Comparison of ENCODE assay signal across 15 cellular contexts in the genomic region with DNA sequence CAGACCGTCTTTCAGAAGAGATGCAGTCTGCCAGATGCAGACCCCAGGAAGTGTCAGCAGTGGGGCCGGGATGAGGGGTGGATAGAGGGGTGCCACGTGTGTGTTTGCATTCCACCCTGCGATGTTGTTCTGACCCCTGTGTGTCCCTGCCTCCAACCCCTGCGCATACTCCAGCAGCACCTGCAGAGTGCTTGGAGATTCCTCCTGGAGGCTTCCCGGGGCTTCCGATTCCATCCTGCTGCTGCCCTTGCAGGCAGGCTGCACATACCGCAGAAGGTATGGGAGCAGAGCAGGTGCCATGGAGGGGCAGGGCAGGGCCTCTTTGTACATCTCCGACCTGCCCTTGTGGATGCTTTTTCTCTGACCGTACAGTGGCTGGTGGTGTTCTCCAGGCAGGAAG.
DNase-seq lines count a peak whose midpoint lies in the region; ATAC-seq and TF ChIP-seq lines count a peak whose summit lies in the region.
"Had no signal": no experiment of that assay in that cellular context is flagged by ENCODE, and none has a peak within 500 bp of the region (broad histone marks: within the 10 kb centered on the region; RNA-seq: fewer than 3 reads in every experiment).

No MANE protein-coding gene starts in this region.

- no peak overlapping the region for H3K9ac ChIP-seq in mesenchymal stem cell (ENCODE audit: low read length)

- no peaks in the 10 kb centered on the region for H3K36me3 Mint-ChIP-seq in GM23338 (ENCODE audit: low read depth)
- peaks cover 4% of the 10 kb centered on the region for H3K36me3 Mint-ChIP-seq in chondrocyte (ENCODE audit: low read depth)

- ATAC-seq in GM23338 = peak; percentile 63
- ATAC-seq: K562 had no signal

- no peak overlapping the region for H2BK15ac ChIP-seq in mesenchymal stem cell (ENCODE audit: low read depth, poor library complexity, severe bottlenecking)

- no peaks in the 10 kb centered on the region for H3K79me2 ChIP-seq in GM23338 (replicated peaks; ENCODE audit: insufficient read depth)

- no peaks in the 10 kb centered on the region for H3K9me2 ChIP-seq in GM23338 (ENCODE audit: insufficient read depth)

- no peak overlapping the region for H3K18ac ChIP-seq in mesenchymal stem cell (ENCODE audit: low read depth in 1 of 2, low read length in 2 of 2)

- peaks cover 24% of the 10 kb centered on the region for H3K79me1 ChIP-seq in mesenchymal stem cell (replicated peaks; ENCODE audit: low read length, poor library complexity, severe bottlenecking)

- H3K4me3 Mint-ChIP-seq in GM23338 = no peak overlapping the region
- H3K4me3 Mint-ChIP-seq in chondrocyte (ENCODE audit: unreplicated experiment) = no peak overlapping the region
- H3K4me3 Mint-ChIP-seq: B cell; CD4-positive, alpha-beta T cell; H9 had no signal

- H3K23ac ChIP-seq in mesenchymal stem cell (ENCODE audit: low read length in 2 of 2) = no peak overlapping the region

- H3K4me2 ChIP-seq in GM23338 (no peak overlapping the region), mesenchymal stem cell (ENCODE audit: low read length, poor library complexity, severe bottlenecking) (no peak overlapping the region)

- no peaks in the 10 kb centered on the region for H3K9me3 ChIP-seq in mesenchymal stem cell (ENCODE audit: control insufficient read depth, low read length)
- H3K9me3 ChIP-seq in esophagus muscularis mucosa = no peaks in the 10 kb centered on the region
- H3K9me3 ChIP-seq: Caco-2 had no signal

- no peak overlapping the region for H2BK12ac ChIP-seq in mesenchymal stem cell (ENCODE audit: low read length in 2 of 2)

- DNase-seq in GM23338 (ENCODE audit: low spot score) = no peak
- DNase-seq in NCI-H345 (lab: John Stamatoyannopoulos, UW) = peak; percentile 18
- DNase-seq in chondrocyte (ENCODE audit: low spot score) = no peak
- no peak for DNase-seq in mesenchymal stem cell
- DNase-seq in esophagus muscularis mucosa (ENCODE audit: extremely low spot score) = no peak
- DNase-seq in HuH-7 (ENCODE audit: low spot score) = no peak
- no peak for DNase-seq in SW480 (ENCODE audit: low spot score)
- no peak for DNase-seq in T1000 (lab: John Stamatoyannopoulos, UW)
- DNase-seq: C1 segment of cervical spinal cord; Caco-2; CD4-positive, alpha-beta T cell; GOT3; H9 had no signal

- H3K9me3 Mint-ChIP-seq in GM23338 (no peaks in the 10 kb centered on the region; the same call in 2 of the 3 replicates), chondrocyte (ENCODE audit: low read depth) (no peaks in the 10 kb centered on the region)
- H3K9me3 Mint-ChIP-seq: CD4-positive, alpha-beta T cell; H9 had no signal

- H2AFZ ChIP-seq in GM23338 = no peak overlapping the region
- H2AFZ ChIP-seq in mesenchymal stem cell (ENCODE audit: low read depth, low read length) = no peak overlapping the region

- intact Hi-C loops in esophagus muscularis mucosa (cut with DNase I) = no loop called here

- H4K91ac ChIP-seq in mesenchymal stem cell (ENCODE audit: low read length) = peak overlapping the region; percentile 66

- no peak overlapping the region for H2AK5ac ChIP-seq in mesenchymal stem cell (ENCODE audit: low read length, severe bottlenecking)

- no peak overlapping the region for H3K27ac Mint-ChIP-seq in GM23338
- H3K27ac Mint-ChIP-seq in chondrocyte (ENCODE audit: unreplicated experiment) = peak overlapping the region; percentile 58
- H3K27ac Mint-ChIP-seq: B cell; CD4-positive, alpha-beta T cell had no signal

- H3K4me3 ChIP-seq in GM23338 (no peak overlapping the region), mesenchymal stem cell (ENCODE audit: insufficient read depth in 1 of 2, low read depth in 1 of 2, low read length in 2 of 2) (no peak overlapping the region), esophagus muscularis mucosa (no peak overlapping the region)
- H3K4me3 ChIP-seq: K562 had no signal

- H3K4me1 ChIP-seq in GM23338 (ENCODE audit: insufficient read depth) = no peaks in the 10 kb centered on the region; the same call in 1 of the 2 replicates
- H3K4me1 ChIP-seq in mesenchymal stem cell (ENCODE audit: control insufficient read depth, insufficient read depth, low read depth, low read length) = peaks cover 20% of the 10 kb centered on the region
- H3K4me1 ChIP-seq in esophagus muscularis mucosa = no peaks in the 10 kb centered on the region
- H3K4me1 ChIP-seq: Caco-2 had no signal

- H3K4me1 Mint-ChIP-seq in GM23338 (peaks cover 11% of the 10 kb centered on the region), chondrocyte (ENCODE audit: low read depth) (no peaks in the 10 kb centered on the region)
- H3K4me1 Mint-ChIP-seq: B cell had no signal

- H3K27me3 ChIP-seq in GM23338 (ENCODE audit: insufficient read depth) (no peaks in the 10 kb centered on the region), mesenchymal stem cell (ENCODE audit: control insufficient read depth in 1 of 2, insufficient read depth in 1 of 2, low read length in 2 of 2) (no peaks in the 10 kb centered on the region), esophagus muscularis mucosa (no peaks in the 10 kb centered on the region)

- no peak for TF ChIP-seq EP300 in esophagus muscularis mucosa (IDR thresholded peaks at IDR 0.05)

- H3K14ac ChIP-seq in mesenchymal stem cell (ENCODE audit: low read length in 2 of 2) = no peak overlapping the region

- TF ChIP-seq POLR2A in esophagus muscularis mucosa (IDR thresholded peaks at IDR 0.05; ENCODE audit: low read depth) = no peak

- H3F3A ChIP-seq in GM23338 (replicated peaks; ENCODE audit: low read depth) = no peaks in the 10 kb centered on the region

- H3K27me3 Mint-ChIP-seq in GM23338 (ENCODE audit: insufficient read depth, low read depth, poor library complexity) (peaks cover 9% of the 10 kb centered on the region), chondrocyte (ENCODE audit: low read depth) (no peaks in the 10 kb centered on the region)
- H3K27me3 Mint-ChIP-seq: B cell; CD4-positive, alpha-beta T cell had no signal

- H3K36me3 ChIP-seq in GM23338 (ENCODE audit: insufficient read depth) = no peaks in the 10 kb centered on the region
- peaks cover 0 to 2% of the 10 kb centered on the region in 2 experiments for H3K36me3 ChIP-seq in mesenchymal stem cell (ENCODE audit: control insufficient read depth in 1 of 2, insufficient read depth in 2 of 2, low read depth in 1 of 2, low read length in 2 of 2)
- H3K36me3 ChIP-seq in esophagus muscularis mucosa = no peaks in the 10 kb centered on the region

- no peaks in the 10 kb centered on the region for H4K20me1 ChIP-seq in GM23338 (replicated peaks; ENCODE audit: insufficient read depth)

- TF ChIP-seq CTCF in GM23338 (conservative IDR thresholded peaks at IDR 0.05; ENCODE audit: low read depth in 2 of 2) (no peak), chondrocyte (IDR thresholded peaks at IDR 0.05) (no peak), esophagus muscularis mucosa (IDR thresholded peaks at IDR 0.05) (no peak)

- no peak overlapping the region for H2BK120ac ChIP-seq in mesenchymal stem cell (ENCODE audit: low read depth, low read length)

- 90% methylated on average over 10 of the region's 10 CpGs for WGBS in mesenchymal stem cell
- 73% methylated on average over 5 of the region's 10 CpGs for WGBS in esophagus muscularis mucosa

- H2BK5ac ChIP-seq in mesenchymal stem cell (ENCODE audit: low read depth, low read length, poor library complexity, severe bottlenecking) = no peak overlapping the region

- H3K27ac ChIP-seq in GM23338 (ENCODE audit: low read depth) (no peak overlapping the region), mesenchymal stem cell (ENCODE audit: low read length, poor library complexity, severe bottlenecking) (no peak overlapping the region), esophagus muscularis mucosa (replicated peaks in 1 of 4) (no peak overlapping the region)

- no peak overlapping the region for H3K4ac ChIP-seq in mesenchymal stem cell (ENCODE audit: low read depth in 1 of 2, low read length in 2 of 2)

- H4K8ac ChIP-seq in mesenchymal stem cell (ENCODE audit: low read length) = no peak overlapping the region

TF ChIP-seq in GM23338, 12 proteins besides CTCF, POLR2A, EP300 and RAD21 (continues in another document):
- no peak for TF ChIP-seq EZH2phosphoT487 (IDR thresholded peaks at IDR 0.05; ENCODE audit: unreplicated experiment)
- no peak for TF ChIP-seq JUNB (IDR thresholded peaks at IDR 0.05; ENCODE audit: unreplicated experiment)
